In the genomic region with DNA sequence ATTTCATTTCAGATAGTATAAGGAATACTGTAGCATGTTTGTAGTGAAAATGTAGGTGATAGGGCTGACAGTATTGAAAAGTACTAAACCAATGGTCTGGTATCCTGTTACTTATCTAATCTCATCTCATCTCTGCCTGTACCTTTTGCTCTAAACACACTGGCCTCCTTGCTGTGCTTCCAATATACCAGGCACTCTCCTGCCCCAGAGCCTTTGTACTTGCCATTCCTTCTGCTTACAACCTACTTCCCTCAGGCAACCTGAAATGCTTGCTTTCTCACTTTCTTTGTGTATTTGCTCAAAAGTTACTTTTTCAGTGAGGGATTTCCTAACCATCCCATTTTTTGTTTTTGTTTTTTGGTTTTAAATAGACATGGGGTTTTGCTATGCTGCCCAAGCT, we compare ENCODE assay signal across 22 cellular contexts.
DNase-seq lines count a peak whose midpoint lies in the region; ATAC-seq, FAIRE-seq and TF ChIP-seq lines count a peak whose summit lies in the region.
"Had no signal": no experiment of that assay in that cellular context is flagged by ENCODE, and none has a peak within 500 bp of the region (broad histone marks: within the 10 kb centered on the region; RNA-seq: fewer than 3 reads in every experiment).

No MANE protein-coding gene starts in this region.

- no peaks in the 10 kb centered on the region for H4K20me1 ChIP-seq in GM12878 (ENCODE audit: control insufficient read depth, insufficient read depth)

- BruUV-seq in GM12878 (replicated peaks; lab: Mats Ljungman, UMichigan) = TSS peak; percentile 25

- H3K4me2 ChIP-seq in GM12878 (ENCODE audit: control insufficient read depth, insufficient read depth) (no peak overlapping the region), mesendoderm (ENCODE audit: low read length) (no peak overlapping the region), mesenchymal stem cell (ENCODE audit: low read length, poor library complexity, severe bottlenecking) (no peak overlapping the region)
- H3K4me2 ChIP-seq: PC-9 had no signal

- H3K27me3 ChIP-seq in GM12878 (replicated peaks in 1 of 2; ENCODE audit: control insufficient read depth in 2 of 2, insufficient read depth in 2 of 2, low read length in 1 of 2) = no peaks in the 10 kb centered on the region
- H3K27me3 ChIP-seq in mesendoderm (ENCODE audit: insufficient read depth, low read length, poor library complexity) = no peaks in the 10 kb centered on the region
- H3K27me3 ChIP-seq in mesenchymal stem cell (ENCODE audit: control insufficient read depth in 1 of 2, insufficient read depth in 1 of 2, low read length in 2 of 2) = no peaks in the 10 kb centered on the region
- H3K27me3 ChIP-seq: MG63, SJSA1 had no signal

- no peak overlapping the region for H3K23ac ChIP-seq in mesendoderm (ENCODE audit: low read length)
- H3K23ac ChIP-seq in mesenchymal stem cell (ENCODE audit: low read length in 2 of 2) = no peak overlapping the region

- H3K4me1 ChIP-seq in GM12878 (ENCODE audit: control insufficient read depth, insufficient read depth, low read length) = no peaks in the 10 kb centered on the region
- H3K4me1 ChIP-seq in mesendoderm (ENCODE audit: control insufficient read depth, low read depth, low read length) = peaks cover 4% of the 10 kb centered on the region
- peaks cover 1% of the 10 kb centered on the region for H3K4me1 ChIP-seq in mesenchymal stem cell (ENCODE audit: control insufficient read depth, insufficient read depth, low read depth, low read length)
- H3K4me1 ChIP-seq: Caco-2, SJSA1 had no signal

- ATAC-seq in GM12878 = no peak
- ATAC-seq: HCT116 had no signal

- H3K79me2 ChIP-seq in GM12878 (ENCODE audit: control insufficient read depth, insufficient read depth, low read length) (no peaks in the 10 kb centered on the region), mesendoderm (ENCODE audit: control insufficient read depth, insufficient read depth, low read length) (no peaks in the 10 kb centered on the region)

- POLR2A ChIA-PET in GM12878 (lab: Charles Lee) = interaction anchor here (1.2 kb wide), 1 partner anchor 132 kb away, joined by 3 read pairs; no protein-coding TSS in a partner anchor

- H2AFZ ChIP-seq in GM12878 (ENCODE audit: control insufficient read depth, low read depth, low read length) = no peak overlapping the region
- no peak overlapping the region for H2AFZ ChIP-seq in mesenchymal stem cell (ENCODE audit: low read depth, low read length)
- H2AFZ ChIP-seq: PC-9 had no signal

- in situ Hi-C loops in GM12878 (cut with MboI) = no loop called here

- RAD21 ChIA-PET in GM12878 (lab: Charles Lee; ENCODE audit: unreplicated experiment) = no interaction called here

- TF ChIP-seq CTCF in GM12878 (IDR thresholded peaks at IDR 0.05 in 2 of 3, conservative IDR thresholded peaks at IDR 0.05 in 1 of 3; ENCODE audit: control insufficient read depth in 2 of 3, extremely low read depth in 1 of 3, insufficient read depth in 1 of 3, low read depth in 3 of 3, low read length in 3 of 3) = no peak

- no peak for TF ChIP-seq POLR2A in GM12878 (IDR thresholded peaks at IDR 0.05; ENCODE audit: low read depth, low read length)

- no peak overlapping the region for H4K8ac ChIP-seq in mesendoderm (ENCODE audit: low read depth, low read length)
- no peak overlapping the region for H4K8ac ChIP-seq in mesenchymal stem cell (ENCODE audit: low read length)

- no peak overlapping the region for H3K56ac ChIP-seq in mesendoderm (ENCODE audit: low read length)

- CTCF ChIA-PET in GM12878 (lab: Yijun Ruan, JAX) = interaction anchor here (1.6 kb wide), 1 partner anchor 44 kb away, joined by 3 read pairs; no protein-coding TSS in a partner anchor

- no peak for TF ChIP-seq RAD21 in GM12878 (IDR thresholded peaks at IDR 0.05; ENCODE audit: insufficient read depth, low read depth, low read length)

- no peak for TF ChIP-seq EP300 in GM12878 (IDR thresholded peaks at IDR 0.05; ENCODE audit: borderline replicate concordance in 1 of 2, control insufficient read depth in 1 of 2, low read depth in 2 of 2, low read length in 2 of 2)

- peaks cover 1% of the 10 kb centered on the region for H3K79me1 ChIP-seq in mesendoderm (ENCODE audit: low read length)
- H3K79me1 ChIP-seq in mesenchymal stem cell (replicated peaks; ENCODE audit: low read length, poor library complexity, severe bottlenecking) = peaks cover 17% of the 10 kb centered on the region

- H3K18ac ChIP-seq in mesendoderm (ENCODE audit: low read length) (no peak overlapping the region), mesenchymal stem cell (ENCODE audit: low read depth in 1 of 2, low read length in 2 of 2) (no peak overlapping the region)

- H2BK15ac ChIP-seq in mesendoderm (replicated peaks; ENCODE audit: low read depth) (no peak overlapping the region), mesenchymal stem cell (ENCODE audit: low read depth, poor library complexity, severe bottlenecking) (no peak overlapping the region)

- FAIRE-seq in HTR-8/SVneo (lab: Jason Lieb, UNC) = peak; percentile 54
- no peak for FAIRE-seq in GM12878 (lab: Jason Lieb, UNC)
- no peak for FAIRE-seq in RCC 7860 (lab: Jason Lieb, UNC)

- H2BK120ac ChIP-seq in mesendoderm (ENCODE audit: low read depth, low read length) = no peak overlapping the region
- H2BK120ac ChIP-seq in mesenchymal stem cell (ENCODE audit: low read depth, low read length) = no peak overlapping the region

- H3K4me3 ChIP-seq in GM12878 (no peak overlapping the region), mesendoderm (ENCODE audit: low read length) (no peak overlapping the region), mesenchymal stem cell (ENCODE audit: insufficient read depth in 1 of 2, low read depth in 1 of 2, low read length in 2 of 2) (no peak overlapping the region)
- H3K4me3 ChIP-seq: MG63, PC-9, SJSA1 had no signal

- no peak overlapping the region for H3K14ac ChIP-seq in mesenchymal stem cell (ENCODE audit: low read length in 2 of 2)

- DNase-seq in HTR-8/SVneo (ENCODE audit: insufficient read length, low spot score) (no peak), GM12878 (ENCODE audit: low read depth, low spot score) (no peak), mesendoderm (peak; percentile 44), Kasumi-1 (lab: John Stamatoyannopoulos, UW) (no peak), mesenchymal stem cell (no peak), head of caudate nucleus (no peak), RCC 7860 (ENCODE audit: low spot score) (no peak)
- DNase-seq: Caco-2; CD4-positive, alpha-beta memory T cell; GDM1; KBM-7; MG63; NCI-H1105 treated with DMSO at 0.1 percent for 48 hours; NCI-H146; NCI-H1930; NCI-H2107; NCI-H748 treated with DMSO at 0.1 percent for 48 hours; PC-9; Right ventricle myocardium superior; RPMI8226 had no signal

- H4K91ac ChIP-seq in mesenchymal stem cell (ENCODE audit: low read length) = no peak overlapping the region

- H2AK5ac ChIP-seq in mesendoderm (ENCODE audit: low read length) (no peak overlapping the region), mesenchymal stem cell (ENCODE audit: low read length, severe bottlenecking) (no peak overlapping the region)

- H2BK5ac ChIP-seq in mesendoderm (ENCODE audit: low read length) (no peak overlapping the region), mesenchymal stem cell (ENCODE audit: low read depth, low read length, poor library complexity, severe bottlenecking) (no peak overlapping the region)

- H3K9ac ChIP-seq in GM12878 (ENCODE audit: control insufficient read depth, insufficient read depth, low read length) = no peak overlapping the region
- H3K9ac ChIP-seq in mesendoderm (ENCODE audit: low read length) = no peak overlapping the region
- no peak overlapping the region for H3K9ac ChIP-seq in mesenchymal stem cell (ENCODE audit: low read length)

- no peak overlapping the region for H2BK12ac ChIP-seq in mesenchymal stem cell (ENCODE audit: low read length in 2 of 2)

- H3K27ac ChIP-seq in GM12878 (ENCODE audit: control insufficient read depth, insufficient read depth) (no peak overlapping the region), mesendoderm (ENCODE audit: low read depth, low read length) (no peak overlapping the region), mesenchymal stem cell (ENCODE audit: low read length, poor library complexity, severe bottlenecking) (no peak overlapping the region)
- H3K27ac ChIP-seq: PC-9, SJSA1 had no signal

- H3K4ac ChIP-seq in mesendoderm (ENCODE audit: low read depth, low read length) (no peak overlapping the region), mesenchymal stem cell (ENCODE audit: low read depth in 1 of 2, low read length in 2 of 2) (no peak overlapping the region)

- SMC1A ChIA-PET in GM12878 (lab: Charles Lee; ENCODE audit: uncharacterized antibody, unreplicated experiment) = interaction anchor here (1.7 kb wide), 1 partner anchor 10 kb away, joined by 5 read pairs; no protein-coding TSS in a partner anchor

- H3K36me3 ChIP-seq in GM12878 (ENCODE audit: control insufficient read depth in 2 of 2, insufficient read depth in 2 of 2, low read length in 1 of 2) = no peaks in the 10 kb centered on the region
- no peaks in the 10 kb centered on the region for H3K36me3 ChIP-seq in mesendoderm (ENCODE audit: control insufficient read depth, insufficient read depth, low read length)
- H3K36me3 ChIP-seq in mesenchymal stem cell (ENCODE audit: control insufficient read depth in 1 of 2, insufficient read depth in 2 of 2, low read depth in 1 of 2, low read length in 2 of 2) = peaks cover 3 to 30% of the 10 kb centered on the region in 2 experiments
- H3K36me3 ChIP-seq: MG63, SJSA1 had no signal

- intact Hi-C loops in GM12878 (cut with micrococcal nuclease; ENCODE audit: unreplicated experiment) = no loop called here
- intact Hi-C loops in head of caudate nucleus (cut with DNase I) = no loop called here

- no peak overlapping the region for H4K5ac ChIP-seq in mesendoderm (ENCODE audit: low read length)

- H3K9me3 ChIP-seq in GM12878 (replicated peaks; ENCODE audit: control insufficient read depth, insufficient read depth, low read length) (no peaks in the 10 kb centered on the region), mesenchymal stem cell (ENCODE audit: control insufficient read depth, low read length) (no peaks in the 10 kb centered on the region)
- H3K9me3 ChIP-seq: Caco-2, MG63, SJSA1 had no signal

TF ChIP-seq in GM12878, 131 proteins besides CTCF, POLR2A, EP300 and RAD21 (continues in another document):
- no peak for TF ChIP-seq JUNB (IDR thresholded peaks at IDR 0.05)
- no peak for TF ChIP-seq BRCA1 (IDR thresholded peaks at IDR 0.05; ENCODE audit: low read depth, low read length)
